11 cellular contexts compared by ENCODE assay signal in genomic region chr12:51482808-51483532, GRCh38. TPM values are rescaled to one million over a fixed set of nuclear protein-coding genes. Genes with fewer than 3 reads are reported as not detected.
DNase-seq lines count a peak whose midpoint lies in the region; ATAC-seq, FAIRE-seq and TF ChIP-seq lines count a peak whose summit lies in the region.
"Had no signal": no experiment of that assay in that cellular context is flagged by ENCODE, and none has a peak within 500 bp of the region (broad histone marks: within the 10 kb centered on the region; RNA-seq: fewer than 3 reads in every experiment).

No MANE protein-coding gene starts in this region.

- peaks cover 3% of the 10 kb centered on the region; the same call in 1 of the 2 replicates for H3K9me2 ChIP-seq in PC-3 (replicated peaks; ENCODE audit: low read length)

- TF ChIP-seq POLR2A in Peyer's patch (IDR thresholded peaks at IDR 0.05) (no peak), erythroblast (IDR thresholded peaks at IDR 0.05; ENCODE audit: low read length) (no peak)

- H3K9me3 ChIP-seq in CD8-positive, alpha-beta memory T cell (ENCODE audit: low read length), result no peaks in the 10 kb centered on the region
- H3K9me3 ChIP-seq in PC-3 (ENCODE audit: low read length), result no peaks in the 10 kb centered on the region
- no peaks in the 10 kb centered on the region for H3K9me3 ChIP-seq in small intestine (ENCODE audit: control insufficient read depth, low read depth)
- H3K9me3 ChIP-seq in Peyer's patch, result no peaks in the 10 kb centered on the region

- CTCF ChIA-PET in CD8-positive, alpha-beta memory T cell (lab: Charles Lee), result interaction anchor here (1.4 kb wide), 1 partner anchor 49 kb away, joined by 4 read pairs; no protein-coding TSS in a partner anchor
- CTCF ChIA-PET in PC-3 (lab: Charles Lee), result interaction anchor here (0.6 kb wide), 1 partner anchor 112 kb away, joined by 3 read pairs; no protein-coding TSS in a partner anchor

- H4K20me1 ChIP-seq in PC-3 (ENCODE audit: low read length), result no peaks in the 10 kb centered on the region

- no peak overlapping the region for H3K4me2 ChIP-seq in PC-3 (ENCODE audit: low read length)

- peak overlapping the region in 6 of 7 donors; percentile 37 to 74 (median 62) for H3K4me3 Mint-ChIP-seq in CD8-positive, alpha-beta memory T cell
- H3K4me3 Mint-ChIP-seq in activated naive CD8-positive, alpha-beta T cell, result peak overlapping the region; percentile 71

- H3K27me3 ChIP-seq in CD8-positive, alpha-beta memory T cell (ENCODE audit: insufficient read depth, low read length, poor library complexity, severe bottlenecking), result no peaks in the 10 kb centered on the region
- H3K27me3 ChIP-seq in PC-3 (ENCODE audit: low read length), result no peaks in the 10 kb centered on the region
- no peaks in the 10 kb centered on the region for H3K27me3 ChIP-seq in small intestine (ENCODE audit: control insufficient read depth in 2 of 2, insufficient read depth in 2 of 2, low read length in 2 of 2)
- H3K27me3 ChIP-seq in Peyer's patch, result no peaks in the 10 kb centered on the region

- 0 out of 2 replicates have a peak, but pooled peaks have one; percentile 20 for TF ChIP-seq CTCF in PC-3 (conservative IDR thresholded peaks at IDR 0.05; ENCODE audit: low read depth, low read length)
- no peak for TF ChIP-seq CTCF in Peyer's patch (IDR thresholded peaks at IDR 0.05)

- H3K36me3 Mint-ChIP-seq in CD8-positive, alpha-beta memory T cell, result no peaks in the 10 kb centered on the region
- H3K36me3 Mint-ChIP-seq in activated naive CD8-positive, alpha-beta T cell, result peaks cover 4% of the 10 kb centered on the region

- H3K79me2 ChIP-seq in PC-3 (ENCODE audit: low read length), result no peaks in the 10 kb centered on the region

- POLR2A ChIA-PET in CD8-positive, alpha-beta memory T cell (lab: Charles Lee), result no interaction called here
- POLR2A ChIA-PET in PC-3 (lab: Charles Lee; ENCODE audit: unreplicated experiment), result interaction anchor here (0.6 kb wide), 1 partner anchor 227 kb away, joined by 10 read pairs; no protein-coding TSS in a partner anchor

- H3K9me3 Mint-ChIP-seq in CD8-positive, alpha-beta memory T cell, result no peaks in the 10 kb centered on the region
- H3K9me3 Mint-ChIP-seq in activated naive CD8-positive, alpha-beta T cell (ENCODE audit: low read depth), result no peaks in the 10 kb centered on the region

- H2AFZ ChIP-seq in PC-3 (ENCODE audit: low read length), result 0 out of 2 replicates have a peak overlapping the region, but pooled peaks have one; percentile 32

- H3K4me1 Mint-ChIP-seq in CD8-positive, alpha-beta memory T cell, result peaks cover 24 to 30% (median 26%) of the 10 kb centered on the region in 3 donors
- H3K4me1 Mint-ChIP-seq in activated naive CD8-positive, alpha-beta T cell (ENCODE audit: low read depth), result peaks cover 47% of the 10 kb centered on the region

- BruUV-seq in PC-3 (replicated peaks; lab: Mats Ljungman, UMichigan), result no TSS peak

- WGBS in small intestine, 3 donors, result 49 to 71% (median 57%) methylated on average over 3 of the region's 3 CpGs

- ATAC-seq in PC-3 (no peak), GM21423 (IDR thresholded peaks at IDR 0.05; ENCODE audit: unreplicated experiment) (no peak)

- H3K4me3 ChIP-seq in CD8-positive, alpha-beta memory T cell (ENCODE audit: low read length), result peak overlapping the region; percentile 43
- H3K4me3 ChIP-seq in PC-3 (ENCODE audit: low read length) (no peak overlapping the region), small intestine (ENCODE audit: low read depth in 1 of 2, low read length in 2 of 2) (no peak overlapping the region), Peyer's patch (no peak overlapping the region)

- no peak overlapping the region for H3K9ac ChIP-seq in PC-3 (ENCODE audit: low read length)

- H3K27ac ChIP-seq in CD8-positive, alpha-beta memory T cell (ENCODE audit: low read depth, low read length), result no peak overlapping the region
- H3K27ac ChIP-seq in PC-3 (ENCODE audit: low read length), result no peak overlapping the region
- no peak overlapping the region for H3K27ac ChIP-seq in small intestine (ENCODE audit: low read depth in 1 of 2, low read length in 1 of 2)
- peak overlapping the region in 1 of 4 donors; percentile 41 for H3K27ac ChIP-seq in Peyer's patch

- peak overlapping the region; percentile 60 to 97 (median 74) for H3K27ac Mint-ChIP-seq in CD8-positive, alpha-beta memory T cell
- peak overlapping the region; percentile 84 for H3K27ac Mint-ChIP-seq in activated naive CD8-positive, alpha-beta T cell

- DNase-seq in CD8-positive, alpha-beta memory T cell, result peak in 2 of 5 donors; percentile 12 to 37
- DNase-seq in PC-3, result no peak
- peak; percentile 12 for DNase-seq in small intestine
- DNase-seq in Peyer's patch, result no peak
- no peak for DNase-seq in NCI-H1694 treated with DMSO at 0.1 percent for 48 hours (lab: John Stamatoyannopoulos, UW)
- DNase-seq in erythroblast (lab: John Stamatoyannopoulos, UW), result no peak
- DNase-seq: mesendoderm, NCI-H446 had no signal

- FAIRE-seq in small intestine (lab: Jason Lieb, UNC), result no peak
- FAIRE-seq: urothelium cell line had no signal

- H3K36me3 ChIP-seq in CD8-positive, alpha-beta memory T cell (ENCODE audit: insufficient read depth, low read length), result no peaks in the 10 kb centered on the region
- no peaks in the 10 kb centered on the region for H3K36me3 ChIP-seq in PC-3 (ENCODE audit: low read depth, low read length)
- no peaks in the 10 kb centered on the region for H3K36me3 ChIP-seq in small intestine (ENCODE audit: control insufficient read depth in 2 of 2, insufficient read depth in 2 of 2, low read length in 2 of 2)
- H3K36me3 ChIP-seq in Peyer's patch, result no peaks in the 10 kb centered on the region

- intact Hi-C loops in PC-3 (cut with micrococcal nuclease), result no loop called here

- H3F3A ChIP-seq in PC-3 (ENCODE audit: low read length, unreplicated experiment), result no peaks in the 10 kb centered on the region

- H3K4me1 ChIP-seq in CD8-positive, alpha-beta memory T cell (ENCODE audit: insufficient read depth, low read length), result peaks cover 28% of the 10 kb centered on the region
- no peaks in the 10 kb centered on the region for H3K4me1 ChIP-seq in PC-3 (ENCODE audit: insufficient read depth, low read length)
- no peaks in the 10 kb centered on the region for H3K4me1 ChIP-seq in small intestine (ENCODE audit: control insufficient read depth in 2 of 2, insufficient read depth in 1 of 2, low read depth in 1 of 2, low read length in 1 of 2)
- H3K4me1 ChIP-seq in Peyer's patch, result no peaks in the 10 kb centered on the region

- no peaks in the 10 kb centered on the region for H3K27me3 Mint-ChIP-seq in CD8-positive, alpha-beta memory T cell
- H3K27me3 Mint-ChIP-seq in activated naive CD8-positive, alpha-beta T cell, result no peaks in the 10 kb centered on the region

RNA-seq across cellular contexts. Expression of gene SLC4A8, which starts 58.3 kb away (rescaled TPM):
- total RNA-seq in CD8-positive, alpha-beta memory T cell, result 1 to 10 TPM; 2.0 to 2.2 TPM
- 0.64 TPM for polyA plus RNA-seq in CD8-positive, alpha-beta memory T cell
- total RNA-seq in PC-3 (2014; rRNA removed), result 3.3 and 4.2 TPM in 2 replicates
- 1 to 10 TPM in 2 of 3 donors, under 1 TPM in 1; 0.43 to 2.5 (median 1.1) TPM for polyA plus RNA-seq in small intestine
- total RNA-seq in Peyer's patch, result 10 to 100 TPM in 1 of 4 donors, 1 to 10 TPM in 3; 1.9 to 49.5 (median 7.1) TPM
